Comparison of ENCODE assay signal across 1 cellular context in the genomic region with DNA sequence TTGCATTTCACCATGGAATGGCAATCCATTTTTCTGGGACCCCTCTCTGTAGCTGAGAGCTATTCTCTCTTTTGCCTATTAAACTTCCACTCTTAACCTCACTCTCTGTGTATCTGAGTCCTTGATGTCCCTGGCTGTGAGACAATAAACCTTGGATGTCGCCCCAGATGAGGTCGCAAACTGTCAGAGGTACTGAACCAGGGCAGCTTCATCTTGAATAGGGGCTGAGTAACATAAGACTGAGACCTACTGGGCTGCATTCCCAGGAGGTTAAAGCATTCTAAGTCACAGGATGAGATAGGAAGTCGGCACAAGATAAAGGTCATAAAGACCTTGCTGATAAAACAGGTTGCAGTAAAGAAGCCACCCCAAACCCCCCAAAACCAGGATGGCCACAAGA.
TF ChIP-seq lines count a peak whose summit lies in the region.

No MANE protein-coding gene starts in this region.

TF ChIP-seq in IMR-90, 13 proteins besides CTCF, POLR2A, EP300 and RAD21:
- TF ChIP-seq ELK1 (IDR thresholded peaks at IDR 0.05; ENCODE audit: borderline replicate concordance, low read depth, low read length): no peak
- no peak for TF ChIP-seq MXI1 (IDR thresholded peaks at IDR 0.05; ENCODE audit: borderline replicate concordance, low read depth, low read length)
- TF ChIP-seq NFE2L2 (IDR thresholded peaks at IDR 0.05; ENCODE audit: low read depth, low read length): no peak
- no peak for TF ChIP-seq MAFK (IDR thresholded peaks at IDR 0.05; ENCODE audit: low read depth, low read length)
- TF ChIP-seq MAZ (IDR thresholded peaks at IDR 0.05; ENCODE audit: borderline replicate concordance, low read depth, low read length): no peak
- TF ChIP-seq RFX5 (IDR thresholded peaks at IDR 0.05; ENCODE audit: low read depth, low read length): no peak
- TF ChIP-seq RCOR1 (IDR thresholded peaks at IDR 0.05; ENCODE audit: insufficient replicate concordance, low read length): no peak
